In genomic region chr17:81867123-81867951, GRCh38 we compare ENCODE assay signal across 1 cellular context.
TF ChIP-seq lines count a peak whose summit lies in the region.

No MANE protein-coding gene starts in this region.

TF ChIP-seq in WTC11, 78 proteins besides CTCF, POLR2A, EP300 and RAD21 (continued from another document):
- TF ChIP-seq USF1 (CRISPR knock-in tag; IDR thresholded peaks at IDR 0.05) (no peak), MXD4 (CRISPR knock-in tag; IDR thresholded peaks at IDR 0.05; ENCODE audit: borderline replicate concordance) (no peak), NR1H2 (CRISPR knock-in tag; IDR thresholded peaks at IDR 0.05) (0 out of 2 replicates have a peak, but pooled peaks have one; percentile 14), CDX4 (CRISPR knock-in tag; IDR thresholded peaks at IDR 0.05; ENCODE audit: borderline replicate concordance) (no peak), ZNF416 (CRISPR knock-in tag; IDR thresholded peaks at IDR 0.05) (no peak; the same call in 1 of the 2 replicates), RELA (CRISPR knock-in tag; IDR thresholded peaks at IDR 0.05; ENCODE audit: borderline replicate concordance) (no peak), ERG (CRISPR knock-in tag; IDR thresholded peaks at IDR 0.05) (no peak), ATF2 (CRISPR knock-in tag; IDR thresholded peaks at IDR 0.05; ENCODE audit: borderline replicate concordance, low read depth) (no peak), TCF7 (CRISPR knock-in tag; IDR thresholded peaks at IDR 0.05; ENCODE audit: low read depth) (no peak), ELF4 (CRISPR knock-in tag; IDR thresholded peaks at IDR 0.05; ENCODE audit: low read depth) (no peak), PRRX2 (CRISPR knock-in tag; IDR thresholded peaks at IDR 0.05) (peak; percentile 32), ZBTB43 (CRISPR knock-in tag; IDR thresholded peaks at IDR 0.05) (peak; percentile 40; the same call in 1 of the 2 replicates), ZNF671 (CRISPR knock-in tag; IDR thresholded peaks at IDR 0.05) (0 out of 2 replicates have a peak, but pooled peaks have one; percentile 8), TEAD4 (CRISPR knock-in tag; IDR thresholded peaks at IDR 0.05) (no peak), AR (CRISPR knock-in tag; IDR thresholded peaks at IDR 0.05) (no peak), TP53 (CRISPR knock-in tag; IDR thresholded peaks at IDR 0.05) (no peak)
